In genomic region chrX:13688772-13689518, GRCh38 we compare ENCODE assay signal across 1 cellular context.
TF ChIP-seq lines count a peak whose summit lies in the region.

TSS of gene RAB9A (plus strand) at chrX:13689128. CDS start at chrX:13708747, 19,619 bp downstream.

TF ChIP-seq in HCT116, 20 proteins besides CTCF, POLR2A, EP300 and RAD21 (continued from another document):
- TF ChIP-seq POLR2AphosphoS5 (IDR thresholded peaks at IDR 0.05; ENCODE audit: low read depth, low read length) (peak; percentile 89), EZH2 (IDR thresholded peaks at IDR 0.05) (no peak), SIN3A (IDR thresholded peaks at IDR 0.05; ENCODE audit: low read depth) (peak; percentile 52), MAX (IDR thresholded peaks at IDR 0.05) (peak; percentile 22; the same call in 1 of the 2 replicates), YY1 (IDR thresholded peaks at IDR 0.05; ENCODE audit: extremely low read depth, insufficient replicate concordance, low read depth, low read length) (peak; percentile 88), SRF (IDR thresholded peaks at IDR 0.05; ENCODE audit: low read depth) (no peak), TCF7L2 (IDR thresholded peaks at IDR 0.05; ENCODE audit: borderline replicate concordance, extremely low read depth, insufficient read depth, insufficient read length) (no peak), SP1 (IDR thresholded peaks at IDR 0.05; ENCODE audit: low read depth) (no peak), REST (IDR thresholded peaks at IDR 0.05; ENCODE audit: low read depth) (no peak), ZNF274 (IDR thresholded peaks at IDR 0.05; ENCODE audit: low read depth, low read length) (no peak), FOSL1 (IDR thresholded peaks at IDR 0.05; ENCODE audit: low read depth) (no peak), ATF3 (IDR thresholded peaks at IDR 0.05) (no peak), EGR1 (IDR thresholded peaks at IDR 0.05; ENCODE audit: low read depth) (peak; percentile 50), ZBTB33 (IDR thresholded peaks at IDR 0.05; ENCODE audit: extremely low read depth, insufficient replicate concordance, low read length) (no peak), JUND (IDR thresholded peaks at IDR 0.05) (no peak), CBX3 (IDR thresholded peaks at IDR 0.05; ENCODE audit: low read depth) (no peak), ELF1 (IDR thresholded peaks at IDR 0.05; ENCODE audit: borderline replicate concordance, low read depth) (no peak), EZH2phosphoT487 (IDR thresholded peaks at IDR 0.05; ENCODE audit: borderline replicate concordance) (no peak)
